ENCODE assay signal across 1 cellular context in the genomic region with DNA sequence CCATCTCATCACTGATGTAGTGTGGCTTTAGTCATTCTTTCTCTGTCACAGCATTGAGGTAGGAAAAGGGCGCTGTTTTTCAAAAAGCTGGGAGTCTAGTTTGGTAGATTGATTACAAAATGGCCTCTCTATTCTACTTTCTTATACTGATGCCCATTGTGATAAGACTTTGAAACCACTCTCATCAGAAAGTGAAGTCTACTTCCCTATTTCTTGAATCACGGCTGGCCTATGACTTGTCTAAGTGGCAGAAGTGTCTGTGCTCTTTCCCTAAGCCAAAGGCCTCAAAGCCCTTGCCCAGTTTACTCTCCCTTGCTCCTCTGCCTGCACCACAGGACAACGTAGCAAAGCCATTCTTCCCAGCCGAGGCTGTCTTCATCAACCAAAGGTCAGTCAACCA.
TF ChIP-seq lines count a peak whose summit lies in the region.

No MANE protein-coding gene starts in this region.

TF ChIP-seq in WTC11, 78 proteins besides CTCF, POLR2A, EP300 and RAD21 (continued from another document):
- TF ChIP-seq, protein P1, sequence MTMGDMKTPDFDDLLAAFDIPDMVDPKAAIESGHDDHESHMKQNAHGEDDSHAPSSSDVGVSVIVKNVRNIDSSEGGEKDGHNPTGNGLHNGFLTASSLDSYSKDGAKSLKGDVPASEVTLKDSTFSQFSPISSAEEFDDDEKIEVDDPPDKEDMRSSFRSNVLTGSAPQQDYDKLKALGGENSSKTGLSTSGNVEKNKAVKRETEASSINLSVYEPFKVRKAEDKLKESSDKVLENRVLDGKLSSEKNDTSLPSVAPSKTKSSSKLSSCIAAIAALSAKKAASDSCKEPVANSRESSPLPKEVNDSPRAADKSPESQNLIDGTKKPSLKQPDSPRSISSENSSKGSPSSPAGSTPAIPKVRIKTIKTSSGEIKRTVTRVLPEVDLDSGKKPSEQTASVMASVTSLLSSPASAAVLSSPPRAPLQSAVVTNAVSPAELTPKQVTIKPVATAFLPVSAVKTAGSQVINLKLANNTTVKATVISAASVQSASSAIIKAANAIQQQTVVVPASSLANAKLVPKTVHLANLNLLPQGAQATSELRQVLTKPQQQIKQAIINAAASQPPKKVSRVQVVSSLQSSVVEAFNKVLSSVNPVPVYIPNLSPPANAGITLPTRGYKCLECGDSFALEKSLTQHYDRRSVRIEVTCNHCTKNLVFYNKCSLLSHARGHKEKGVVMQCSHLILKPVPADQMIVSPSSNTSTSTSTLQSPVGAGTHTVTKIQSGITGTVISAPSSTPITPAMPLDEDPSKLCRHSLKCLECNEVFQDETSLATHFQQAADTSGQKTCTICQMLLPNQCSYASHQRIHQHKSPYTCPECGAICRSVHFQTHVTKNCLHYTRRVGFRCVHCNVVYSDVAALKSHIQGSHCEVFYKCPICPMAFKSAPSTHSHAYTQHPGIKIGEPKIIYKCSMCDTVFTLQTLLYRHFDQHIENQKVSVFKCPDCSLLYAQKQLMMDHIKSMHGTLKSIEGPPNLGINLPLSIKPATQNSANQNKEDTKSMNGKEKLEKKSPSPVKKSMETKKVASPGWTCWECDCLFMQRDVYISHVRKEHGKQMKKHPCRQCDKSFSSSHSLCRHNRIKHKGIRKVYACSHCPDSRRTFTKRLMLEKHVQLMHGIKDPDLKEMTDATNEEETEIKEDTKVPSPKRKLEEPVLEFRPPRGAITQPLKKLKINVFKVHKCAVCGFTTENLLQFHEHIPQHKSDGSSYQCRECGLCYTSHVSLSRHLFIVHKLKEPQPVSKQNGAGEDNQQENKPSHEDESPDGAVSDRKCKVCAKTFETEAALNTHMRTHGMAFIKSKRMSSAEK (CRISPR knock-in tag; IDR thresholded peaks at IDR 0.05; ENCODE audit: borderline replicate concordance) = no peak
- TF ChIP-seq, protein P2, sequence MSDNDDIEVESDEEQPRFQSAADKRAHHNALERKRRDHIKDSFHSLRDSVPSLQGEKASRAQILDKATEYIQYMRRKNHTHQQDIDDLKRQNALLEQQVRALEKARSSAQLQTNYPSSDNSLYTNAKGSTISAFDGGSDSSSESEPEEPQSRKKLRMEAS (CRISPR knock-in tag; IDR thresholded peaks at IDR 0.05) = no peak
- TF ChIP-seq ESRRA (CRISPR knock-in tag; IDR thresholded peaks at IDR 0.05; ENCODE audit: borderline replicate concordance) = no peak
- TF ChIP-seq, protein P3, sequence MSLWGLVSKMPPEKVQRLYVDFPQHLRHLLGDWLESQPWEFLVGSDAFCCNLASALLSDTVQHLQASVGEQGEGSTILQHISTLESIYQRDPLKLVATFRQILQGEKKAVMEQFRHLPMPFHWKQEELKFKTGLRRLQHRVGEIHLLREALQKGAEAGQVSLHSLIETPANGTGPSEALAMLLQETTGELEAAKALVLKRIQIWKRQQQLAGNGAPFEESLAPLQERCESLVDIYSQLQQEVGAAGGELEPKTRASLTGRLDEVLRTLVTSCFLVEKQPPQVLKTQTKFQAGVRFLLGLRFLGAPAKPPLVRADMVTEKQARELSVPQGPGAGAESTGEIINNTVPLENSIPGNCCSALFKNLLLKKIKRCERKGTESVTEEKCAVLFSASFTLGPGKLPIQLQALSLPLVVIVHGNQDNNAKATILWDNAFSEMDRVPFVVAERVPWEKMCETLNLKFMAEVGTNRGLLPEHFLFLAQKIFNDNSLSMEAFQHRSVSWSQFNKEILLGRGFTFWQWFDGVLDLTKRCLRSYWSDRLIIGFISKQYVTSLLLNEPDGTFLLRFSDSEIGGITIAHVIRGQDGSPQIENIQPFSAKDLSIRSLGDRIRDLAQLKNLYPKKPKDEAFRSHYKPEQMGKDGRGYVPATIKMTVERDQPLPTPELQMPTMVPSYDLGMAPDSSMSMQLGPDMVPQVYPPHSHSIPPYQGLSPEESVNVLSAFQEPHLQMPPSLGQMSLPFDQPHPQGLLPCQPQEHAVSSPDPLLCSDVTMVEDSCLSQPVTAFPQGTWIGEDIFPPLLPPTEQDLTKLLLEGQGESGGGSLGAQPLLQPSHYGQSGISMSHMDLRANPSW (CRISPR knock-in tag; conservative IDR thresholded peaks at IDR 0.05; ENCODE audit: low read depth) = no peak
- TF ChIP-seq, protein P4, sequence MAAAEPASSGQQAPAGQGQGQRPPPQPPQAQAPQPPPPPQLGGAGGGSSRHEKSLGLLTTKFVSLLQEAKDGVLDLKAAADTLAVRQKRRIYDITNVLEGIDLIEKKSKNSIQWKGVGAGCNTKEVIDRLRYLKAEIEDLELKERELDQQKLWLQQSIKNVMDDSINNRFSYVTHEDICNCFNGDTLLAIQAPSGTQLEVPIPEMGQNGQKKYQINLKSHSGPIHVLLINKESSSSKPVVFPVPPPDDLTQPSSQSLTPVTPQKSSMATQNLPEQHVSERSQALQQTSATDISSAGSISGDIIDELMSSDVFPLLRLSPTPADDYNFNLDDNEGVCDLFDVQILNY (CRISPR knock-in tag; IDR thresholded peaks at IDR 0.05) = no peak
- TF ChIP-seq, protein P5, sequence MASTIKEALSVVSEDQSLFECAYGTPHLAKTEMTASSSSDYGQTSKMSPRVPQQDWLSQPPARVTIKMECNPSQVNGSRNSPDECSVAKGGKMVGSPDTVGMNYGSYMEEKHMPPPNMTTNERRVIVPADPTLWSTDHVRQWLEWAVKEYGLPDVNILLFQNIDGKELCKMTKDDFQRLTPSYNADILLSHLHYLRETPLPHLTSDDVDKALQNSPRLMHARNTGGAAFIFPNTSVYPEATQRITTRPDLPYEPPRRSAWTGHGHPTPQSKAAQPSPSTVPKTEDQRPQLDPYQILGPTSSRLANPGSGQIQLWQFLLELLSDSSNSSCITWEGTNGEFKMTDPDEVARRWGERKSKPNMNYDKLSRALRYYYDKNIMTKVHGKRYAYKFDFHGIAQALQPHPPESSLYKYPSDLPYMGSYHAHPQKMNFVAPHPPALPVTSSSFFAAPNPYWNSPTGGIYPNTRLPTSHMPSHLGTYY (CRISPR knock-in tag; IDR thresholded peaks at IDR 0.05) = no peak
